ENCODE assay signal across 1 cellular context in the genomic region with DNA sequence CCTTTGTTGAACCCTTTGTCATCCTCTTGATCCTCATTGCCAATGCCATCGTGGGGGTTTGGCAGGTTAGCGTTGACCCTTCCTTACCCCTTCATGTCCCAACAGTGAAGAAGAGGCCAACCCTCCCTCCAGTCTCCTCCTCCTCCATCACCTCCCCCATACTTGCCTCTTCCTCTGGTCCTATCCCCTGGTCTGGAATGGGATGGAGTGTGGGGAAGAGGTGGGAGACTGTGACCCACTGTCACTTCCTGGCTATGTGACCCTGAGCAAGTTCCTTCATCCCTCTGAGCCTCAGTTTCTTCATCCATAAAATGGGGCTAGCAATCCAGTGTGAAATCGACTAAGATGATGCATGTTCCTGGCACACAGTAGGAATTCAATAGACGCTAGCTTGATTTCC.
TF ChIP-seq lines count a peak whose summit lies in the region.

No MANE protein-coding gene starts in this region.

TF ChIP-seq in WTC11, 78 proteins besides CTCF, POLR2A, EP300 and RAD21 (continued from another document):
- TF ChIP-seq ZNF423 (CRISPR knock-in tag; IDR thresholded peaks at IDR 0.05), result no peak
TF ChIP-seq in WTC11: peak in this region for 1.
